20 cellular contexts compared by ENCODE assay signal in the genomic region with DNA sequence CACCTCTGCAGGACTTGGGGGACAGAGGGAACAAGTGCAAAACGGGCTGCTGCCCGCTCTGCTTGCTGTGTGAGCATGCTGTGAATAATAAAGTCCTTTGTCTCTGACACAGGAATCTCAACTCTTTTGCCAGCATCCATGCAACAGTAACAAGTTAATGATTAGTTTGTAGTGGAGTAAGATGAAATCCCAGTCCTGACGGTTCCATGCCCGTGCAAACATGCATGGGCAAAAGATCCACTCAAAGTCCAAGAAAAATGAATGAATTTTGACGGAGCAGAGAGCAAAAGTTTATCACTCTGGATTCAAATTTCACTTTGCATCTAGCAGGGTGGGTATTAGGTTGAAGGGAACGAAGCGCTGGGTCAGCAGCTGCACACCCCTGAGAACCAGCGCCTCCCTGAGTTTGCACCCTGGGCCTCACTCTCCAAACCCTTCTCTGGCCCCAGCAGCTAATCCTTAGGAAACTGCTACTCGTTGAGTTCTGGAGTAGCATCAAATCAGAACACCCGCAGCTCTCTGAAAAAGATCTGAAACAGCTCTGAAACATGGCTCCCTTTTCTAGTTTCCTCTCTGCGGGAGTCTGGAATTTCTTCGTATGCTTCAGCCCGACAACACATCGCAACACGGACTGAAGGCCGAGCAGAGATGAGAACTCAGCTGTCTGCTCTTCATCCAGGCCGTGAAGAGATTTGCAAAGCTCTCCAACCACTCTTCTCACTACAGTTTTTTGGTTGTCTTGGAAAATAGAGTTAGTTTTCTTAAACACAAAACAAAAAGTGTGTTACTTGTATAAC.
"Had no signal": no experiment of that assay in that cellular context is flagged by ENCODE, and none has a peak within 500 bp of the region (broad histone marks: within the 10 kb centered on the region; RNA-seq: fewer than 3 reads in every experiment).

No MANE protein-coding gene starts in this region.

- H3K9me3 ChIP-seq: body of pancreas, colonic mucosa, left ventricle myocardium inferior, tibial nerve, vagina had no signal

- DNase-seq: activated CD4-positive, alpha-beta memory T cell treated with anti-CD3 and anti-CD28 coated beads for 36 hours; activated CD4-positive, alpha-beta T cell treated with anti-CD3 and anti-CD28 coated beads for 4 hours; activated naive CD4-positive, alpha-beta T cell; activated naive CD8-positive, alpha-beta T cell treated with anti-CD3 and anti-CD28 coated beads for 36 hours; activated T-cell treated with anti-CD3 and anti-CD28 coated beads for 4 hours; amygdala; body of pancreas; caudate nucleus; colonic mucosa; endodermal cell; foreskin keratinocyte; hypothalamus; left ventricle myocardium inferior; stimulated activated naive CD8-positive, alpha-beta T cell treated with anti-CD3 and anti-CD28 coated beads, Interleukin-15, Interleukin-2, amounts not matched to agents 100 U/mL and 50 U/mL, for 24 hours; substantia nigra had no signal

- H3K9ac ChIP-seq: parathyroid adenoma had no signal

- H3K27ac ChIP-seq: body of pancreas, colonic mucosa, epithelial cell of prostate, foreskin keratinocyte, left ventricle myocardium inferior, parathyroid adenoma, tibial nerve, vagina had no signal

- H3K79me2 ChIP-seq: parathyroid adenoma had no signal

- H3K4me3 ChIP-seq: body of pancreas, colonic mucosa, left ventricle myocardium inferior, tibial nerve, vagina had no signal

- ATAC-seq: body of pancreas; foreskin keratinocyte; stimulated activated naive CD8-positive, alpha-beta T cell treated with anti-CD3 and anti-CD28 coated beads, Interleukin-15, Interleukin-2, amounts not matched to agents 100 U/mL and 50 U/mL, for 24 hours had no signal

- H2AFZ ChIP-seq: parathyroid adenoma had no signal

- H3K27me3 ChIP-seq: body of pancreas, colonic mucosa, foreskin keratinocyte, tibial nerve, vagina had no signal

- H3K4me1 ChIP-seq: body of pancreas, colonic mucosa, foreskin keratinocyte, left ventricle myocardium inferior, parathyroid adenoma, tibial nerve, vagina had no signal

- H3K36me3 ChIP-seq: colonic mucosa, left ventricle myocardium inferior, tibial nerve, vagina had no signal

- FAIRE-seq: keratinocyte had no signal
